In genomic region chr16:57185945-57186629, GRCh38 we compare ENCODE assay signal across 1 cellular context.
TF ChIP-seq lines count a peak whose summit lies in the region.

Gene PSME3IP1 (minus strand): TSS chr16:57186039. CDS start chr16:57173854, 12,185 bp downstream.
Gene RSPRY1 (plus strand): TSS chr16:57186329. CDS start chr16:57204659, 18,330 bp downstream.

TF ChIP-seq in GM12878, 131 proteins besides CTCF, POLR2A, EP300 and RAD21 (continued from another document and continues in another):
- TF ChIP-seq SKIL (IDR thresholded peaks at IDR 0.05; ENCODE audit: low read depth, poor library complexity, severe bottlenecking) (no peak), TCF12 (IDR thresholded peaks at IDR 0.05; ENCODE audit: low read depth, low read length) (no peak), TARDBP (IDR thresholded peaks at IDR 0.05; ENCODE audit: borderline replicate concordance) (no peak), NFXL1 (IDR thresholded peaks at IDR 0.05; ENCODE audit: borderline replicate concordance) (no peak), RB1 (IDR thresholded peaks at IDR 0.05; ENCODE audit: borderline replicate concordance) (no peak; the same call in 1 of the 2 replicates), FOS (IDR thresholded peaks at IDR 0.05; ENCODE audit: borderline replicate concordance, extremely low read depth, insufficient read length) (peak; percentile 56), RAD51 (IDR thresholded peaks at IDR 0.05) (peak; percentile 100), HDGF (IDR thresholded peaks at IDR 0.05) (peak; percentile 73), HCFC1 (IDR thresholded peaks at IDR 0.05; ENCODE audit: low read length) (peak; percentile 55), KLF5 (IDR thresholded peaks at IDR 0.05; ENCODE audit: partially characterized antibody) (no peak), BHLHE40 (IDR thresholded peaks at IDR 0.05; ENCODE audit: borderline replicate concordance in 1 of 2, low read depth in 2 of 2, low read length in 1 of 2) (peak; percentile 6 to 95; a peak in 3 of 4 replicates), HDAC6 (IDR thresholded peaks at IDR 0.05; ENCODE audit: unreplicated experiment) (no peak), HDAC2 (IDR thresholded peaks at IDR 0.05) (no peak), MXI1 (IDR thresholded peaks at IDR 0.05; ENCODE audit: low read depth, low read length) (peak; percentile 77; the same call in 1 of the 2 replicates), EZH2 (IDR thresholded peaks at IDR 0.05; ENCODE audit: borderline replicate concordance, control insufficient read depth, low read depth, low read length) (no peak), SMARCA5 (IDR thresholded peaks at IDR 0.05) (peak; percentile 55; the same call in 1 of the 2 replicates), BCL11A (IDR thresholded peaks at IDR 0.05; ENCODE audit: low read depth, low read length) (no peak), ZNF384 (IDR thresholded peaks at IDR 0.05; ENCODE audit: borderline replicate concordance, low read depth, low read length) (peak; percentile 84), NKRF (conservative IDR thresholded peaks at IDR 0.05) (peak; percentile 81), ZZZ3 (IDR thresholded peaks at IDR 0.05; ENCODE audit: control insufficient read depth, insufficient read length, low read depth) (no peak), ZNF274 (IDR thresholded peaks at IDR 0.05; ENCODE audit: insufficient read depth, insufficient read length) (no peak), FOXM1 (IDR thresholded peaks at IDR 0.05; ENCODE audit: low read depth, low read length) (no peak), PAX5 (IDR thresholded peaks at IDR 0.05; ENCODE audit: borderline replicate concordance, low read depth, low read length) (no peak; the same call in 1 of the 2 replicates), PBX3 (IDR thresholded peaks at IDR 0.05; ENCODE audit: insufficient replicate concordance, low read depth, low read length) (peak; percentile 47), RFX5 (IDR thresholded peaks at IDR 0.05; ENCODE audit: low read depth, low read length) (no peak), ZSCAN29 (IDR thresholded peaks at IDR 0.05) (no peak), POLR2AphosphoS2 (IDR thresholded peaks at IDR 0.05; ENCODE audit: low read depth, low read length) (peak; percentile 61; the same call in 1 of the 2 replicates), GATAD2B (conservative IDR thresholded peaks at IDR 0.05; ENCODE audit: low read depth) (no peak; the same call in 1 of the 2 replicates), EED (IDR thresholded peaks at IDR 0.05; ENCODE audit: low read depth) (no peak), ESRRA (IDR thresholded peaks at IDR 0.05; ENCODE audit: low read length) (no peak), BMI1 (IDR thresholded peaks at IDR 0.05; ENCODE audit: borderline replicate concordance) (peak; percentile 15; the same call in 1 of the 2 replicates), IKZF2 (IDR thresholded peaks at IDR 0.05) (no peak), SUPT20H (IDR thresholded peaks at IDR 0.05; ENCODE audit: borderline replicate concordance, control insufficient read depth, low read depth, low read length) (no peak), BRCA1 (IDR thresholded peaks at IDR 0.05; ENCODE audit: low read depth, low read length) (no peak), NFYA (IDR thresholded peaks at IDR 0.05; ENCODE audit: borderline replicate concordance, low read depth, low read length) (peak; percentile 35; the same call in 1 of the 2 replicates), ZNF592 (IDR thresholded peaks at IDR 0.05) (no peak), MTA2 (IDR thresholded peaks at IDR 0.05; ENCODE audit: low read depth) (no peak), SRF (IDR thresholded peaks at IDR 0.05; ENCODE audit: low read depth in 2 of 2, low read length in 2 of 2) (no peak), SMAD5 (IDR thresholded peaks at IDR 0.05; ENCODE audit: low read depth) (no peak), TBL1XR1 (IDR thresholded peaks at IDR 0.05; ENCODE audit: low read depth, low read length) (peak; percentile 59; the same call in 1 of the 2 replicates), RELA (IDR thresholded peaks at IDR 0.05; ENCODE audit: borderline replicate concordance, partially characterized antibody) (no peak), ATF3 (IDR thresholded peaks at IDR 0.05; ENCODE audit: borderline replicate concordance, extremely low read depth, low read depth, low read length) (peak; percentile 48; the same call in 1 of the 2 replicates)
- TF ChIP-seq, protein P1, sequence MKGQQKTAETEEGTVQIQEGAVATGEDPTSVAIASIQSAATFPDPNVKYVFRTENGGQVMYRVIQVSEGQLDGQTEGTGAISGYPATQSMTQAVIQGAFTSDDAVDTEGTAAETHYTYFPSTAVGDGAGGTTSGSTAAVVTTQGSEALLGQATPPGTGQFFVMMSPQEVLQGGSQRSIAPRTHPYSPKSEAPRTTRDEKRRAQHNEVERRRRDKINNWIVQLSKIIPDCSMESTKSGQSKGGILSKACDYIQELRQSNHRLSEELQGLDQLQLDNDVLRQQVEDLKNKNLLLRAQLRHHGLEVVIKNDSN (IDR thresholded peaks at IDR 0.05; ENCODE audit: borderline replicate concordance, extremely low read length, insufficient read depth, low read depth, low read length): peak; percentile 90
- TF ChIP-seq, protein P2, sequence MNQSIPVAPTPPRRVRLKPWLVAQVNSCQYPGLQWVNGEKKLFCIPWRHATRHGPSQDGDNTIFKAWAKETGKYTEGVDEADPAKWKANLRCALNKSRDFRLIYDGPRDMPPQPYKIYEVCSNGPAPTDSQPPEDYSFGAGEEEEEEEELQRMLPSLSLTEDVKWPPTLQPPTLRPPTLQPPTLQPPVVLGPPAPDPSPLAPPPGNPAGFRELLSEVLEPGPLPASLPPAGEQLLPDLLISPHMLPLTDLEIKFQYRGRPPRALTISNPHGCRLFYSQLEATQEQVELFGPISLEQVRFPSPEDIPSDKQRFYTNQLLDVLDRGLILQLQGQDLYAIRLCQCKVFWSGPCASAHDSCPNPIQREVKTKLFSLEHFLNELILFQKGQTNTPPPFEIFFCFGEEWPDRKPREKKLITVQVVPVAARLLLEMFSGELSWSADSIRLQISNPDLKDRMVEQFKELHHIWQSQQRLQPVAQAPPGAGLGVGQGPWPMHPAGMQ (IDR thresholded peaks at IDR 0.05; ENCODE audit: borderline replicate concordance): no peak
- TF ChIP-seq, protein P3, sequence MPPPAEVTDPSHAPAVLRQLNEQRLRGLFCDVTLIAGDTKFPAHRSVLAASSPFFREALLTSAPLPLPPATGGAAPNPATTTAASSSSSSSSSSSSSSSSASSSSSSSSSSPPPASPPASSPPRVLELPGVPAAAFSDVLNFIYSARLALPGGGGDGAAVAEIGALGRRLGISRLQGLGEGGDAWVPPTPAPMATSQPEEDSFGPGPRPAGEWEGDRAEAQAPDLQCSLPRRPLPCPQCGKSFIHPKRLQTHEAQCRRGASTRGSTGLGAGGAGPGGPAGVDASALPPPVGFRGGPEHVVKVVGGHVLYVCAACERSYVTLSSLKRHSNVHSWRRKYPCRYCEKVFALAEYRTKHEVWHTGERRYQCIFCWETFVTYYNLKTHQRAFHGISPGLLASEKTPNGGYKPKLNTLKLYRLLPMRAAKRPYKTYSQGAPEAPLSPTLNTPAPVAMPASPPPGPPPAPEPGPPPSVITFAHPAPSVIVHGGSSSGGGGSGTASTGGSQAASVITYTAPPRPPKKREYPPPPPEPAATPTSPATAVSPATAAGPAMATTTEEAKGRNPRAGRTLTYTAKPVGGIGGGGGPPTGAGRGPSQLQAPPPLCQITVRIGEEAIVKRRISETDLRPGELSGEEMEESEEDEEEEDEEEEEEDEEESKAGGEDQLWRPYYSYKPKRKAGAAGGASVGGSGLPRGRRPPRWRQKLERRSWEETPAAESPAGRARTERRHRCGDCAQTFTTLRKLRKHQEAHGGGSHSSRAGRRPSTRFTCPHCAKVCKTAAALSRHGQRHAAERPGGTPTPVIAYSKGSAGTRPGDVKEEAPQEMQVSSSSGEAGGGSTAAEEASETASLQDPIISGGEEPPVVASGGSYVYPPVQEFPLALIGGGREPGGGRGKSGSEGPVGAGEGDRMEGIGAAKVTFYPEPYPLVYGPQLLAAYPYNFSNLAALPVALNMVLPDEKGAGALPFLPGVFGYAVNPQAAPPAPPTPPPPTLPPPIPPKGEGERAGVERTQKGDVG (CRISPR knock-in tag; IDR thresholded peaks at IDR 0.05): peak; percentile 96
- TF ChIP-seq, protein P4, sequence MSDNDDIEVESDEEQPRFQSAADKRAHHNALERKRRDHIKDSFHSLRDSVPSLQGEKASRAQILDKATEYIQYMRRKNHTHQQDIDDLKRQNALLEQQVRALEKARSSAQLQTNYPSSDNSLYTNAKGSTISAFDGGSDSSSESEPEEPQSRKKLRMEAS (IDR thresholded peaks at IDR 0.05; ENCODE audit: low read depth, low read length): peak; percentile 46; the same call in 1 of the 2 replicates
- TF ChIP-seq, protein P5, sequence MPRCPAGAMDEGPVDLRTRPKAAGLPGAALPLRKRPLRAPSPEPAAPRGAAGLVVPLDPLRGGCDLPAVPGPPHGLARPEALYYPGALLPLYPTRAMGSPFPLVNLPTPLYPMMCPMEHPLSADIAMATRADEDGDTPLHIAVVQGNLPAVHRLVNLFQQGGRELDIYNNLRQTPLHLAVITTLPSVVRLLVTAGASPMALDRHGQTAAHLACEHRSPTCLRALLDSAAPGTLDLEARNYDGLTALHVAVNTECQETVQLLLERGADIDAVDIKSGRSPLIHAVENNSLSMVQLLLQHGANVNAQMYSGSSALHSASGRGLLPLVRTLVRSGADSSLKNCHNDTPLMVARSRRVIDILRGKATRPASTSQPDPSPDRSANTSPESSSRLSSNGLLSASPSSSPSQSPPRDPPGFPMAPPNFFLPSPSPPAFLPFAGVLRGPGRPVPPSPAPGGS (IDR thresholded peaks at IDR 0.05; ENCODE audit: borderline replicate concordance, insufficient read depth, low read depth, low read length, poor library complexity, severe bottlenecking): no peak
